8 cellular contexts compared by ENCODE assay signal in the genomic region with DNA sequence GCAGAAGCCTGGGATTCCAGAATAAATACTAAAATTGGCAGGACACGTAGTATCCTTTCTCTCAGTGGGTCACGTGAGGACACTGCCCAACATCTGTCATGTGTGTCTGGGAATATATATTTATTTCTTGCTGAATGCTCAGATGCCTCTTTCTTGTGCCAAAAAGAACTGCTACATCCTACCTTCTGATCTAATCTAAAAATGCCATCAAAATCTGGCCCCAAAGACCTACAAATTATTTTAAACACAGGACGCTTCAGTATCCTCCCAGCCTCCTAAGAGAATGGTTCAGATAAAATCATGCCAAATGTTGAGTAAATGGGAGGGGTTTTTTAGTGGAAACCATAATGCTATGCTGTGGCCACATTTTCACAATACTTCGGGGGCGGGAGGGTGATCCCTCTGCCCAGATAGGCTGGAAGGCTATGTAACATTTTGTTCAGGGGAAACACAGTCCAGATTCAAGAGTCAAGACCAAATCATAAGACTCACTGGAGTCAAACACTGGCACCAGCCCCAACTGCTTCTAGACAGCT. TPM values are rescaled to one million over a fixed set of nuclear protein-coding genes. Genes with fewer than 3 reads are reported as not detected.
A peak's percentile ranks its signal among the peaks of the same experiment; 100 is the strongest.
DNase-seq lines count a peak whose midpoint lies in the region; ATAC-seq and TF ChIP-seq lines count a peak whose summit lies in the region.

No MANE protein-coding gene starts in this region.

- CTCF ChIA-PET in CD4-positive, alpha-beta T cell (lab: Charles Lee): no interaction called here

- ATAC-seq in CD4-positive, alpha-beta T cell (ENCODE audit: poor library complexity): no peak
- ATAC-seq in sciatic nerve (peak; percentile 93), GM21367 (IDR thresholded peaks at IDR 0.05; ENCODE audit: unreplicated experiment) (no peak), GM21526 (IDR thresholded peaks at IDR 0.05; ENCODE audit: low FRiP score, unreplicated experiment) (no peak), HG02798 (IDR thresholded peaks at IDR 0.05; ENCODE audit: poor library complexity, unreplicated experiment) (no peak)
- no peak for ATAC-seq in activated CD4-positive, CD25-positive, alpha-beta regulatory T cell treated with anti-CD3 and anti-CD28 coated beads, Interleukin-2, amount 50 U/mL, for 24 hours

- no peak for DNase-seq in CD4-positive, alpha-beta T cell
- DNase-seq in SK-N-MC (ENCODE audit: low read depth, low spot score) (no peak), fibroblast of the aortic adventitia (ENCODE audit: low read depth) (peak; percentile 98), sciatic nerve (ENCODE audit: low spot score) (peak; percentile 81)

- intact Hi-C loops in CD4-positive, alpha-beta T cell (cut with DNase I, micrococcal nuclease): no loop called here
- intact Hi-C loops in sciatic nerve (cut with DNase I): loop anchor here (10.0 kb wide), 1 partner anchor 129 kb away; no protein-coding TSS in a partner anchor

- peak overlapping the region; percentile 18 for H3K27ac Mint-ChIP-seq in CD4-positive, alpha-beta T cell

- H3K36me3 Mint-ChIP-seq in CD4-positive, alpha-beta T cell (ENCODE audit: low read depth): peaks cover 66% of the 10 kb centered on the region

- no peaks in the 10 kb centered on the region for H3K9me3 ChIP-seq in CD4-positive, alpha-beta T cell (ENCODE audit: control insufficient read depth, low read length)
- H3K9me3 ChIP-seq in SK-N-MC (ENCODE audit: low read depth, low read length): no peaks in the 10 kb centered on the region

- peaks cover 3% of the 10 kb centered on the region for H3K4me1 Mint-ChIP-seq in CD4-positive, alpha-beta T cell (ENCODE audit: low read depth)

- H3K9me3 Mint-ChIP-seq in CD4-positive, alpha-beta T cell: no peaks in the 10 kb centered on the region

- H3K27me3 Mint-ChIP-seq in CD4-positive, alpha-beta T cell: no peaks in the 10 kb centered on the region

- POLR2A ChIA-PET in CD4-positive, alpha-beta T cell (lab: Charles Lee): no interaction called here

- H3K4me3 Mint-ChIP-seq in CD4-positive, alpha-beta T cell: no peak overlapping the region

- H3K4me3 ChIP-seq in SK-N-MC: no peak overlapping the region
- H3K4me3 ChIP-seq in fibroblast of the aortic adventitia (ENCODE audit: low read depth, low read length): no peak overlapping the region

- H3K36me3 ChIP-seq in SK-N-MC (ENCODE audit: insufficient read depth, low read length): 0 out of 2 replicates have a peak, but pooled peaks cover 4% of the 10 kb centered on the region

- H3K9ac ChIP-seq in SK-N-MC (ENCODE audit: insufficient read length): no peak overlapping the region

- TF ChIP-seq CTCF in CD4-positive, alpha-beta T cell (IDR thresholded peaks at IDR 0.05): no peak
- no peak for TF ChIP-seq CTCF in fibroblast of the aortic adventitia (IDR thresholded peaks at IDR 0.05; ENCODE audit: insufficient read depth, low read length)

- no peaks in the 10 kb centered on the region for H3K27me3 ChIP-seq in CD4-positive, alpha-beta T cell (ENCODE audit: control insufficient read depth, insufficient read depth, low read length)

- H3K27ac ChIP-seq in CD4-positive, alpha-beta T cell (ENCODE audit: low read depth, low read length): no peak overlapping the region
- 0 out of 2 replicates have a peak overlapping the region, but pooled peaks have one; percentile 27 for H3K27ac ChIP-seq in SK-N-MC

RNA-seq across cellular contexts. Expression of gene CORO6, which starts 22.9 kb away (rescaled TPM):
- 1 to 10 TPM; 2.8 to 3.3 TPM for total RNA-seq in CD4-positive, alpha-beta T cell
- 5.5 and 8.3 TPM in 2 replicates for total RNA-seq in fibroblast of the aortic adventitia (ENCODE audit: low replicate concordance)
- 21.5 TPM for total RNA-seq in sciatic nerve

RNA-seq across cellular contexts. Expression of gene ANKRD13B, which starts 52.7 kb away (rescaled TPM):
- total RNA-seq in CD4-positive, alpha-beta T cell: 1 to 10 TPM; 2.1 to 3.0 TPM
- total RNA-seq in fibroblast of the aortic adventitia (ENCODE audit: low replicate concordance) (7.4 and 14.0 TPM in 2 replicates), sciatic nerve (22.4 TPM)

RNA-seq across cellular contexts. Expression of gene GIT1, which starts 56.1 kb away (rescaled TPM):
- total RNA-seq in CD4-positive, alpha-beta T cell: 10 to 100 TPM; 35.8 to 36.7 TPM
- total RNA-seq in fibroblast of the aortic adventitia (ENCODE audit: low replicate concordance) (22.0 and 38.6 TPM in 2 replicates), sciatic nerve (93.8 TPM)

Comparison
In these comparisons a context has a peak if more than half of its experiments do, and no peak if none do; other contexts are left out.
1. DNase-seq: peak in fibroblast of the aortic adventitia (single experiment) and sciatic nerve (single experiment); none in CD4-positive, alpha-beta T cell (0 of 10) and SK-N-MC (single experiment).